ENCODE assay signal across 8 cellular contexts in the genomic region with DNA sequence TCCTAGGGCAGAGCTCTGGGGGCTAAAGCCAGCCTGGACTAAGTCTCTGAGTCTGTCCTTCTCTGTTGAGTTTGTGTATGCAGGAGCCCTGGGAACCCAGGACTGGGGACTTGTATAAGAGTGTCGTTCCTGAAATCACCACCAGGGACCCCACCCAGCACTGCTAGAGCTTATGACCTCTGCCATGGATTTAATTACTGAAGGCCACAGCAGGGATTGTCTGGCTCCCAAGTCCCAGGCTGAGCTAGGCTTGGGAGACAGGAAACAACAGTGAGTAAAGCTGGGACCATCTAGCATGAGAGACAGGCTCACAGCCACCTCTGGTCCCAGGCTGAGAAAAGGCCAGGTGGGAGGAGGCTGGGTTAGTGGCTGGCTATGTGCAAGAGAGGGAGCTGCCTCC. TPM values are rescaled to one million over a fixed set of nuclear protein-coding genes. Genes with fewer than 3 reads are reported as not detected.
DNase-seq lines count a peak whose midpoint lies in the region; ATAC-seq and TF ChIP-seq lines count a peak whose summit lies in the region.

No MANE protein-coding gene starts in this region.

- no peaks in the 10 kb centered on the region for H3K27me3 ChIP-seq in gastroesophageal sphincter

- H3K9me3 ChIP-seq in gastroesophageal sphincter, result no peaks in the 10 kb centered on the region

- H3K4me3 ChIP-seq in gastroesophageal sphincter, result no peak overlapping the region

- peak overlapping the region in 3 of 4 donors; percentile 87 to 90 (median 89) for H3K27ac ChIP-seq in gastroesophageal sphincter

- DNase-seq in CD1c-positive myeloid dendritic cell (ENCODE audit: extremely low spot score) (peak; percentile 69), NCI-H526 treated with DMSO at 0.1 percent for 48 hours (lab: John Stamatoyannopoulos, UW) (peak; percentile 6), occipital lobe (lab: John Stamatoyannopoulos, UW) (peak; percentile 26)
- DNase-seq in activated T-cell treated with anti-CD3 and anti-CD28 coated beads, Interleukin-2, amount 50 U/mL, for 48 hours, result peak; percentile 56 to 58

- peak in 3 of 4 experiments; percentile 65 to 75 (median 74) for TF ChIP-seq CTCF in gastroesophageal sphincter (IDR thresholded peaks at IDR 0.05)

- peak; percentile 52 for ATAC-seq in GM21367 (IDR thresholded peaks at IDR 0.05; ENCODE audit: unreplicated experiment)
- peak; percentile 39 for ATAC-seq in gastroesophageal sphincter
- no peak for ATAC-seq in HG03135 (IDR thresholded peaks at IDR 0.05; ENCODE audit: unreplicated experiment)
- ATAC-seq in GM18873 (IDR thresholded peaks at IDR 0.05; ENCODE audit: low FRiP score, unreplicated experiment), result no peak

- H3K36me3 ChIP-seq in gastroesophageal sphincter, result no peaks in the 10 kb centered on the region

- peaks cover 0 to 82% (median 4%) of the 10 kb centered on the region in 3 donors for H3K4me1 ChIP-seq in gastroesophageal sphincter

- TF ChIP-seq EP300 in gastroesophageal sphincter (IDR thresholded peaks at IDR 0.05), result no peak

- no peak for TF ChIP-seq POLR2A in gastroesophageal sphincter (IDR thresholded peaks at IDR 0.05)

- WGBS in gastroesophageal sphincter (ENCODE audit: low coverage in 1 of 2), 2 donors, result 0% methylated on average over 1 of the region's 1 CpG; no CpG with 5 or more reads in 1 of the 2 donors

RNA-seq across cellular contexts. Expression of gene TSPAN15, which starts 1.4 kb away (rescaled TPM):
- total RNA-seq in gastroesophageal sphincter (10 to 100 TPM; 51.9 to 66.7 (median 58.1) TPM), occipital lobe (3.1 TPM)

RNA-seq across cellular contexts. Expression of gene TACR2, which starts 33.1 kb away (rescaled TPM):
- total RNA-seq in gastroesophageal sphincter (100 to 1,000 TPM in 2 of 4 donors, 10 to 100 TPM in 2; 37.1 to 176 (median 122) TPM), occipital lobe (0.47 TPM)

Comparison
In these comparisons a context has a peak if more than half of its experiments do, and no peak if none do; other contexts are left out.
1. DNase-seq: peak in every context shown above with its lines; median percentile 69 in CD1c-positive myeloid dendritic cell; 57 in activated T-cell treated with anti-CD3 and anti-CD28 coated beads, Interleukin-2, amount 50 U/mL, for 48 hours; 26 in occipital lobe; 6 in NCI-H526 treated with DMSO at 0.1 percent for 48 hours.
2. ATAC-seq: peak in GM21367 (single experiment) and gastroesophageal sphincter (single experiment); none in HG03135 (single experiment) and GM18873 (single experiment).
3. RNA of gene TSPAN15, which starts 1.4 kb away (total RNA-seq): 51.9 to 66.7 TPM in gastroesophageal sphincter; 3.1 TPM in occipital lobe (single experiment); every median in the first group is over 10 times any median in the second.
4. RNA of gene TACR2, which starts 33.1 kb away (total RNA-seq): 37.1 to 176 TPM in gastroesophageal sphincter; 0.47 TPM in occipital lobe (single experiment); every median in the first group is over 10 times any median in the second.